In the genomic region with DNA sequence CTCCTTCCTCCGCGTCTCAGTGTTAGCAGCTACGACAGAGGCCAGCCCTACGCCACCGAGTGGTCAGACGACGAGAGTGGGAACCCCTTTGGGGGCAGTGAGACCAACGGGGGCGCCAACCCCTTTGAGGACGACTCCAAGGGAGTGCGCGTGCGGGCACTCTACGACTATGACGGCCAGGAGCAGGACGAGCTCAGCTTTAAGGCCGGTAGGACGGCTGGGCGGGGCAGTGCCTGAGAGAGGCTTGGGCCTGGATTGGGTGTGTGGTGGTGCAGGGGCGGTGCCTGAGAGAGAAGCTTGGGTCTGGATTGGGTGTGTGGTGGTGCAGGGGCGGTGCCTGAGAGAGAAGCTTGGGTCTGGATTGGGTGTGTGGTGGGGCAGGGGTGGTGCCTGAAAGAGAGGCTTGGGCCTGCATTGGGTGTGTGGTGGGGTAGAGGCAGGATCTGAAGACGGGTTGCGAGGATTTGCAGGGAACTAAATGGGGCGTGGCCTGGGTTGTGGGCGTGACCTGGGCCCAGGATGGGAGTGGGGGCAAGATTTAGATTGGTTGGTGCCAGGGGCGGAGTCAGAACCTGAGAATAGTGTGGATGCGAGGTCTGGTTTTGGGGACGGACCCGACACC, we compare ENCODE assay signal across 10 cellular contexts. TPM values are rescaled to one million over a fixed set of nuclear protein-coding genes. Genes with fewer than 3 reads are reported as not detected.
A peak's percentile ranks its signal among the peaks of the same experiment; 100 is the strongest.
DNase-seq lines count a peak whose midpoint lies in the region; FAIRE-seq and TF ChIP-seq lines count a peak whose summit lies in the region.
"Had no signal": no experiment of that assay in that cellular context is flagged by ENCODE, and none has a peak within 500 bp of the region (broad histone marks: within the 10 kb centered on the region; RNA-seq: fewer than 3 reads in every experiment).

No MANE protein-coding gene starts in this region.

- POLR2A ChIA-PET in BJ (lab: Charles Lee), result no interaction called here

- no peaks in the 10 kb centered on the region for H3K36me3 ChIP-seq in BJ (ENCODE audit: control insufficient read depth, insufficient read depth, low read length)
- H3K36me3 ChIP-seq: neutrophil had no signal

- DNase-seq in BJ (ENCODE audit: low read depth), result no peak
- DNase-seq in NCI-H2196 (lab: John Stamatoyannopoulos, UW; ENCODE audit: unreplicated experiment), result peak; percentile 67
- peak; percentile 62 for DNase-seq in fibroblast of pulmonary artery (ENCODE audit: low read depth)
- DNase-seq in occipital lobe (lab: John Stamatoyannopoulos, UW), result peak; percentile 45
- DNase-seq in GM12891 (ENCODE audit: insufficient read length, low spot score), result no peak
- no peak for DNase-seq in G401 (ENCODE audit: low spot score)
- no peak for DNase-seq in NCI-H146 (lab: John Stamatoyannopoulos, UW)
- no peak for DNase-seq in NCI-H1417 treated with DMSO at 0.1 percent for 48 hours (lab: John Stamatoyannopoulos, UW)
- DNase-seq: GF-D8 had no signal

- H3K27me3 ChIP-seq in BJ (ENCODE audit: control insufficient read depth, insufficient read depth, low read length), result peaks cover 3% of the 10 kb centered on the region; the same call in 1 of the 2 replicates

- FAIRE-seq in GM12891 (lab: Jason Lieb, UNC), result no peak

- TF ChIP-seq CTCF in BJ (IDR thresholded peaks at IDR 0.05; ENCODE audit: insufficient read depth, low read depth, low read length) (no peak), fibroblast of pulmonary artery (IDR thresholded peaks at IDR 0.05; ENCODE audit: low read length, missing control alignments) (no peak)

- no peak for TF ChIP-seq POLR2A in GM12891 (IDR thresholded peaks at IDR 0.05; ENCODE audit: low read depth, low read length)

- peak overlapping the region; percentile 24 for H3K4me3 ChIP-seq in BJ (ENCODE audit: low read depth, low read length)
- peak overlapping the region; percentile 10 for H3K4me3 ChIP-seq in fibroblast of pulmonary artery (replicated peaks; ENCODE audit: low read depth, low read length)

- in situ Hi-C loops in G401 (cut with HindIII; ENCODE audit: low sequenced_read_pairs), result no loop called here

- CTCF ChIA-PET in BJ (lab: Yijun Ruan, JAX), result no interaction called here

TF ChIP-seq in GM12891, 5 proteins besides CTCF, POLR2A, EP300 and RAD21:
- TF ChIP-seq SPI1 (IDR thresholded peaks at IDR 0.05; ENCODE audit: low read depth, low read length) (no peak), TAF1 (IDR thresholded peaks at IDR 0.05; ENCODE audit: low read depth, low read length) (no peak), POLR2AphosphoS5 (IDR thresholded peaks at IDR 0.05; ENCODE audit: low read depth, low read length) (no peak), PAX5 (IDR thresholded peaks at IDR 0.05; ENCODE audit: insufficient read depth, low read length, severe bottlenecking) (no peak), POU2F2 (IDR thresholded peaks at IDR 0.05; ENCODE audit: low read depth, low read length) (no peak)

RNA-seq across cellular contexts. Expression of a gene that starts 24.4 kb away (rescaled TPM):
- not detected in 2 replicates for polyA plus RNA-seq in BJ (2011; rRNA removed)
- not detected in 2 replicates for polyA minus RNA-seq in BJ (2011; rRNA and poly(A)+ RNA removed)
- not detected for total RNA-seq in occipital lobe
- polyA plus RNA-seq in GM12891 (2012; ENCODE audit: low read depth, missing spikeins), result not detected
- 0.12 TPM in 1 of 2 replicates, not detected in the other for total RNA-seq in G401 (2014; rRNA removed; shearing (Covaris generic))

Comparison
In these comparisons a context has a peak if more than half of its experiments do, and no peak if none do; other contexts are left out.
1. DNase-seq: peak in NCI-H2196 (single experiment), fibroblast of pulmonary artery (single experiment) and occipital lobe (single experiment); none in BJ (single experiment), GM12891 (single experiment), G401 (single experiment), NCI-H146 (single experiment) and NCI-H1417 treated with DMSO at 0.1 percent for 48 hours (single experiment).